8 cellular contexts compared by ENCODE assay signal in the genomic region with DNA sequence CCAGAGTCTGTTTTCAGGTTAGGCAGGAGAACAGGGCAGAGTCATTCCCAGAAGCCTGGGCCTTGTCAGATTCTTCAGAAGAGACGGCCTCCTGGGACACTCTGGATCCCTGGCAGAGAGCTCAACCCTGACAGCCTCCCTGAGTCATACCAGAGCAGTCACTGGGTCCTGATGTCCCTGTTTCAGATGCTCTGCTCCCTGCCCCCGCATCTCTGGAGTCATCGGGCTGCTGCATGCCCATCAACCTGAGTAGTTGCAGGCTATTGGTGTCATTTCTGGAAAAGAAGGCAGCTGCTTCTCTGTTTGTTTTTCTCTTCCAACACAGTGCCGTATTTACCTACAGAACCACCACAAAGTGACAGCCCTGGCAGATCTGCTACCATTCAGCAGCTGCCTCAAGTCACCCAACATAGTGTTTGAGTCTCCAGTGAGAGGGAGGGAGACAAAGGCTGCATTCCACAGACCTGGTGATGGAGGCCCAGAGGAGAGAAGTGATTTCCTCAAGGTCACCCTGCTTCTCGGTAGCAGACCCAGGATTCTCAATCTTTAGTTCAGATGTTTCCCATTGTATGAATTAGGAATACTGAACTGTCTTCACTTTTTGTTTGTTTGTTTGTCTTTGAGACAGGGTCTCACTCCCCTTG.
DNase-seq lines count a peak whose midpoint lies in the region; ATAC-seq, FAIRE-seq and TF ChIP-seq lines count a peak whose summit lies in the region.

No MANE protein-coding gene starts in this region.

- intact Hi-C loops in activated CD4-positive, alpha-beta memory T cell treated with anti-CD3 and anti-CD28 coated beads for 36 hours (cut with micrococcal nuclease) = no loop called here
- intact Hi-C loops in pancreas (cut with DNase I) = no loop called here
- intact Hi-C loops in Calu3 (cut with micrococcal nuclease; ENCODE audit: unreplicated experiment) = loop anchor here (5.0 kb wide), 1 partner anchor 144 kb away; the partner anchor contains the start of gene B3GNT2

- H3K27ac Mint-ChIP-seq in activated CD4-positive, alpha-beta memory T cell treated with anti-CD3 and anti-CD28 coated beads for 36 hours = no peak overlapping the region
- no peak overlapping the region for H3K27ac Mint-ChIP-seq in activated CD4-positive, alpha-beta memory T cell treated with anti-CD3 and anti-CD28 coated beads, Interleukin-2, amount 10 ng/mL, durations not matched to agents 7 days and 5 days
- no peak overlapping the region for H3K27ac Mint-ChIP-seq in activated T-helper 17 cell treated with anti-CD3 and anti-CD28 coated beads, Interleukin-2, amount 50 U/mL, for 72 hours
- H3K27ac Mint-ChIP-seq in endothelial cell (ENCODE audit: unreplicated experiment) (no peak overlapping the region), Calu3 (ENCODE audit: unreplicated experiment) (no peak overlapping the region)

- no peak overlapping the region for H3K27ac ChIP-seq in pancreas

- BruUV-seq in Calu3 (replicated peaks; lab: Mats Ljungman, UMichigan) = no TSS peak

- ATAC-seq in activated T-helper 17 cell treated with anti-CD3 and anti-CD28 coated beads, Interleukin-2, amount 50 U/mL, for 72 hours (replicated peaks) = peak; percentile 31
- peak in 3 of 4 donors; percentile 52 to 70 (median 58) for ATAC-seq in pancreas

- H3K9me3 Mint-ChIP-seq in activated CD4-positive, alpha-beta memory T cell treated with anti-CD3 and anti-CD28 coated beads for 36 hours = no peaks in the 10 kb centered on the region
- no peaks in the 10 kb centered on the region for H3K9me3 Mint-ChIP-seq in activated CD4-positive, alpha-beta memory T cell treated with anti-CD3 and anti-CD28 coated beads, Interleukin-2, amount 10 ng/mL, durations not matched to agents 7 days and 5 days
- no peaks in the 10 kb centered on the region for H3K9me3 Mint-ChIP-seq in activated T-helper 17 cell treated with anti-CD3 and anti-CD28 coated beads, Interleukin-2, amount 50 U/mL, for 72 hours
- H3K9me3 Mint-ChIP-seq in endothelial cell (ENCODE audit: unreplicated experiment) = no peaks in the 10 kb centered on the region
- H3K9me3 Mint-ChIP-seq in Calu3 (ENCODE audit: low read depth, unreplicated experiment) = no peaks in the 10 kb centered on the region

- no peaks in the 10 kb centered on the region for H3K27me3 ChIP-seq in pancreas

- peaks cover 0 to 6% (median 4%) of the 10 kb centered on the region in 3 donors for H3K4me1 ChIP-seq in pancreas

- H3K4me3 ChIP-seq in pancreas = no peak overlapping the region

- no peak for FAIRE-seq in pancreas (lab: Jason Lieb, UNC)

- TF ChIP-seq CTCF in pancreas (IDR thresholded peaks at IDR 0.05) (no peak), endothelial cell (IDR thresholded peaks at IDR 0.05; ENCODE audit: unreplicated experiment) (no peak), Calu3 (IDR thresholded peaks at IDR 0.05; ENCODE audit: unreplicated experiment) (no peak)

- peaks cover 2% of the 10 kb centered on the region for H3K4me1 Mint-ChIP-seq in activated CD4-positive, alpha-beta memory T cell treated with anti-CD3 and anti-CD28 coated beads for 36 hours (ENCODE audit: low read depth)
- H3K4me1 Mint-ChIP-seq in activated CD4-positive, alpha-beta memory T cell treated with anti-CD3 and anti-CD28 coated beads, Interleukin-2, amount 10 ng/mL, durations not matched to agents 7 days and 5 days = peaks cover 3% of the 10 kb centered on the region
- peaks cover 5% of the 10 kb centered on the region for H3K4me1 Mint-ChIP-seq in activated T-helper 17 cell treated with anti-CD3 and anti-CD28 coated beads, Interleukin-2, amount 50 U/mL, for 72 hours
- H3K4me1 Mint-ChIP-seq in endothelial cell (ENCODE audit: unreplicated experiment) = peaks cover 15% of the 10 kb centered on the region
- peaks cover 24% of the 10 kb centered on the region for H3K4me1 Mint-ChIP-seq in Calu3 (ENCODE audit: low read depth, unreplicated experiment)

- H3K4me3 Mint-ChIP-seq in activated CD4-positive, alpha-beta memory T cell treated with anti-CD3 and anti-CD28 coated beads for 36 hours = no peak overlapping the region
- no peak overlapping the region for H3K4me3 Mint-ChIP-seq in activated CD4-positive, alpha-beta memory T cell treated with anti-CD3 and anti-CD28 coated beads, Interleukin-2, amount 10 ng/mL, durations not matched to agents 7 days and 5 days
- no peak overlapping the region for H3K4me3 Mint-ChIP-seq in activated T-helper 17 cell treated with anti-CD3 and anti-CD28 coated beads, Interleukin-2, amount 50 U/mL, for 72 hours
- H3K4me3 Mint-ChIP-seq in endothelial cell (ENCODE audit: unreplicated experiment) = no peak overlapping the region
- H3K4me3 Mint-ChIP-seq in Calu3 (ENCODE audit: low read depth, unreplicated experiment) = no peak overlapping the region

- H3K27me3 Mint-ChIP-seq in activated CD4-positive, alpha-beta memory T cell treated with anti-CD3 and anti-CD28 coated beads for 36 hours = no peaks in the 10 kb centered on the region
- no peaks in the 10 kb centered on the region for H3K27me3 Mint-ChIP-seq in activated CD4-positive, alpha-beta memory T cell treated with anti-CD3 and anti-CD28 coated beads, Interleukin-2, amount 10 ng/mL, durations not matched to agents 7 days and 5 days
- H3K27me3 Mint-ChIP-seq in activated T-helper 17 cell treated with anti-CD3 and anti-CD28 coated beads, Interleukin-2, amount 50 U/mL, for 72 hours = no peaks in the 10 kb centered on the region
- H3K27me3 Mint-ChIP-seq in endothelial cell (ENCODE audit: unreplicated experiment) = no peaks in the 10 kb centered on the region
- no peaks in the 10 kb centered on the region for H3K27me3 Mint-ChIP-seq in Calu3 (ENCODE audit: unreplicated experiment)

- H3K36me3 ChIP-seq in pancreas = no peaks in the 10 kb centered on the region

- no peaks in the 10 kb centered on the region for H3K9me3 ChIP-seq in pancreas

- peak; percentile 34 for DNase-seq in activated CD4-positive, alpha-beta memory T cell treated with anti-CD3 and anti-CD28 coated beads for 36 hours
- no peak for DNase-seq in activated CD4-positive, alpha-beta memory T cell treated with anti-CD3 and anti-CD28 coated beads, Interleukin-2, amount 10 ng/mL, durations not matched to agents 7 days and 5 days
- DNase-seq in HT-29 (ENCODE audit: low spot score) = peak; percentile 32
- DNase-seq in pancreas = peak in 2 of 6 donors; percentile 10 to 13
- no peak for DNase-seq in stimulated activated CD8-positive, alpha-beta memory T cell treated with anti-CD3 and anti-CD28 coated beads, Interleukin-4, amount 100 ng/mL, for 48 hours
- no peak for DNase-seq in endothelial cell (ENCODE audit: low spot score)
- no peak for DNase-seq in Calu3

- CTCF ChIA-PET in activated CD4-positive, alpha-beta memory T cell treated with anti-CD3 and anti-CD28 coated beads for 36 hours (lab: Charles Lee) = no interaction called here
- CTCF ChIA-PET in activated CD4-positive, alpha-beta memory T cell treated with anti-CD3 and anti-CD28 coated beads, Interleukin-2, amount 10 ng/mL, durations not matched to agents 7 days and 5 days (lab: Charles Lee) = no interaction called here
- CTCF ChIA-PET in Calu3 (lab: Charles Lee) = no interaction called here

- POLR2A ChIA-PET in activated CD4-positive, alpha-beta memory T cell treated with anti-CD3 and anti-CD28 coated beads for 36 hours (lab: Charles Lee) = no interaction called here
- POLR2A ChIA-PET in activated CD4-positive, alpha-beta memory T cell treated with anti-CD3 and anti-CD28 coated beads, Interleukin-2, amount 10 ng/mL, durations not matched to agents 7 days and 5 days (lab: Charles Lee) = no interaction called here

- no peaks in the 10 kb centered on the region for H3K36me3 Mint-ChIP-seq in activated CD4-positive, alpha-beta memory T cell treated with anti-CD3 and anti-CD28 coated beads for 36 hours
- no peaks in the 10 kb centered on the region for H3K36me3 Mint-ChIP-seq in activated CD4-positive, alpha-beta memory T cell treated with anti-CD3 and anti-CD28 coated beads, Interleukin-2, amount 10 ng/mL, durations not matched to agents 7 days and 5 days (ENCODE audit: low read depth)
- H3K36me3 Mint-ChIP-seq in activated T-helper 17 cell treated with anti-CD3 and anti-CD28 coated beads, Interleukin-2, amount 50 U/mL, for 72 hours (ENCODE audit: low read depth) = no peaks in the 10 kb centered on the region
- H3K36me3 Mint-ChIP-seq in endothelial cell (ENCODE audit: low read depth, unreplicated experiment) (no peaks in the 10 kb centered on the region), Calu3 (ENCODE audit: insufficient read depth, unreplicated experiment) (peaks cover 10% of the 10 kb centered on the region)

- WGBS in pancreas, 2 donors = 47 to 48% methylated on average over 5 of the region's 5 CpGs

Comparison
In these comparisons a context has a peak if more than half of its experiments do, and no peak if none do; other contexts are left out.
1. DNase-seq: peak in activated CD4-positive, alpha-beta memory T cell treated with anti-CD3 and anti-CD28 coated beads for 36 hours (single experiment) and HT-29 (single experiment); none in activated CD4-positive, alpha-beta memory T cell treated with anti-CD3 and anti-CD28 coated beads, Interleukin-2, amount 10 ng/mL, durations not matched to agents 7 days and 5 days (single experiment), stimulated activated CD8-positive, alpha-beta memory T cell treated with anti-CD3 and anti-CD28 coated beads, Interleukin-4, amount 100 ng/mL, for 48 hours (single experiment), endothelial cell (single experiment) and Calu3 (single experiment).